16 cellular contexts compared by ENCODE assay signal in genomic region chr15:98840010-98840409, GRCh38.
"Had no signal": no experiment of that assay in that cellular context is flagged by ENCODE, and none has a peak within 500 bp of the region (broad histone marks: within the 10 kb centered on the region; RNA-seq: fewer than 3 reads in every experiment).

No MANE protein-coding gene starts in this region.

- DNase-seq: activated B cell treated with CpG ODN at 0.5 μM for 24 hours; activated CD4-positive, alpha-beta T cell treated with anti-CD3 and anti-CD28 coated beads, Interleukin-2, amount 10 ng/mL, durations not matched to agents 7 days and 5 days; activated CD8-positive, alpha-beta memory T cell treated with anti-CD3 and anti-CD28 coated beads, Interleukin-2, amount 50 U/mL, for 48 hours; hypothalamus; kidney; pancreas; stimulated activated CD4-positive, alpha-beta T cell treated with anti-CD3 and anti-CD28 coated beads, Interleukin-15, amount 100 ng/mL, for 24 hours; stimulated activated CD4-positive, alpha-beta T cell treated with anti-CD3 and anti-CD28 coated beads, Interleukin-4, amount 100 ng/mL, for 1 hour; stimulated activated naive B cell treated with anti-CD40 and anti-IgM and Interleukin-4, amounts not matched to agents 10 μg/mL and 1 μg/mL and 100 μg/mL, for 72 hours; T-helper 1 cell; transverse colon had no signal

- H3K4me3 Mint-ChIP-seq: activated B cell treated with CpG ODN at 0.5 μM for 24 hours; activated CD4-positive, alpha-beta T cell treated with anti-CD3 and anti-CD28 coated beads, Interleukin-2, amount 10 ng/mL, durations not matched to agents 7 days and 5 days; neural progenitor cell; stimulated activated naive B cell treated with anti-CD40 and anti-IgM and Interleukin-4, amounts not matched to agents 10 μg/mL and 1 μg/mL and 100 μg/mL, for 72 hours had no signal

- ATAC-seq: pancreas; SK-N-SH treated with all-trans-retinoic acid at 6 μM for 48 hours; stimulated activated naive B cell treated with anti-CD40 and anti-IgM and Interleukin-4, amounts not matched to agents 10 μg/mL and 1 μg/mL and 100 μg/mL, for 72 hours had no signal

- H3K27ac Mint-ChIP-seq: activated B cell treated with CpG ODN at 0.5 μM for 24 hours; activated CD4-positive, alpha-beta T cell treated with anti-CD3 and anti-CD28 coated beads, Interleukin-2, amount 10 ng/mL, durations not matched to agents 7 days and 5 days; stimulated activated naive B cell treated with anti-CD40 and anti-IgM and Interleukin-4, amounts not matched to agents 10 μg/mL and 1 μg/mL and 100 μg/mL, for 72 hours had no signal

- H3K27me3 Mint-ChIP-seq: activated B cell treated with CpG ODN at 0.5 μM for 24 hours; activated CD4-positive, alpha-beta T cell treated with anti-CD3 and anti-CD28 coated beads, Interleukin-2, amount 10 ng/mL, durations not matched to agents 7 days and 5 days; stimulated activated naive B cell treated with anti-CD40 and anti-IgM and Interleukin-4, amounts not matched to agents 10 μg/mL and 1 μg/mL and 100 μg/mL, for 72 hours had no signal

- H3K4me3 ChIP-seq: cardiac muscle cell, neural progenitor cell, pancreas, skin epidermis, transverse colon, vagina had no signal

- H3K27ac ChIP-seq: cardiac muscle cell, neural progenitor cell, pancreas, skin epidermis, transverse colon, vagina had no signal

- H3K9me3 ChIP-seq: pancreas, transverse colon, vagina had no signal

- H3K4me1 Mint-ChIP-seq: activated B cell treated with CpG ODN at 0.5 μM for 24 hours; stimulated activated naive B cell treated with anti-CD40 and anti-IgM and Interleukin-4, amounts not matched to agents 10 μg/mL and 1 μg/mL and 100 μg/mL, for 72 hours had no signal

- H3K36me3 ChIP-seq: cardiac muscle cell, neural progenitor cell, pancreas, transverse colon, vagina had no signal

- H3K27me3 ChIP-seq: cardiac muscle cell, neural progenitor cell, pancreas, transverse colon, vagina had no signal
